Comparison of ENCODE assay signal across 8 cellular contexts in genomic region chr17:29390856-29391631, GRCh38. TPM values are rescaled to one million over a fixed set of nuclear protein-coding genes. Genes with fewer than 3 reads are reported as not detected.
DNase-seq lines count a peak whose midpoint lies in the region; ATAC-seq and TF ChIP-seq lines count a peak whose summit lies in the region.

No MANE protein-coding gene starts in this region.

- H3K4me1 Mint-ChIP-seq in HFFc6 (ENCODE audit: low read depth): peaks cover 41% of the 10 kb centered on the region

- ATAC-seq in psoas muscle (peak; percentile 20 to 36 (median 28)), HG02870 (IDR thresholded peaks at IDR 0.05; ENCODE audit: unreplicated experiment) (no peak)

- H3K27ac ChIP-seq in adrenal gland (peak overlapping the region in 4 of 5 donors; percentile 92 to 97 (median 93)), psoas muscle (peak overlapping the region; percentile 99)

- H3K9me3 ChIP-seq in adrenal gland (replicated peaks in 1 of 3): no peaks in the 10 kb centered on the region
- H3K9me3 ChIP-seq in psoas muscle: no peaks in the 10 kb centered on the region

- H3K27me3 Mint-ChIP-seq in HFFc6 (ENCODE audit: insufficient read depth): no peaks in the 10 kb centered on the region; the same call in 1 of the 2 replicates

- in situ Hi-C loops in G401 (cut with HindIII; ENCODE audit: low sequenced_read_pairs): no loop called here

- no peak for TF ChIP-seq CTCF in HFFc6 (IDR thresholded peaks at IDR 0.05)
- TF ChIP-seq CTCF in adrenal gland (IDR thresholded peaks at IDR 0.05): no peak
- TF ChIP-seq CTCF in psoas muscle (IDR thresholded peaks at IDR 0.05): no peak

- no peak for TF ChIP-seq POLR2A in adrenal gland (IDR thresholded peaks at IDR 0.05)

- no peaks in the 10 kb centered on the region for H3K36me3 ChIP-seq in adrenal gland (replicated peaks in 1 of 2)
- no peaks in the 10 kb centered on the region for H3K36me3 ChIP-seq in psoas muscle (ENCODE audit: insufficient read depth in 1 of 2, low read depth in 1 of 2)

- H3K4me1 ChIP-seq in adrenal gland (replicated peaks in 1 of 2) (peaks cover 18 to 31% of the 10 kb centered on the region in 2 donors), psoas muscle (peaks cover 44% of the 10 kb centered on the region)

- 0 to 2% (median 1%) methylated on average over 10 to 28 of the region's 28 CpGs for WGBS in adrenal gland, 4 donors
- 1 to 2% (median 1%) methylated on average over 18 to 28 of the region's 28 CpGs for WGBS in psoas muscle, 3 donors

- H3K27ac Mint-ChIP-seq in HFFc6: peak overlapping the region; percentile 87

- H3K4me3 Mint-ChIP-seq in HFFc6: peak overlapping the region; percentile 98

- H3K4me3 ChIP-seq in adrenal gland: peak overlapping the region in 3 of 4 donors; percentile 49 to 92 (median 82)
- peak overlapping the region; percentile 99 for H3K4me3 ChIP-seq in psoas muscle

- peaks cover 13% of the 10 kb centered on the region for H3K36me3 Mint-ChIP-seq in HFFc6 (ENCODE audit: low read depth)

- H3K27me3 ChIP-seq in adrenal gland (no peaks in the 10 kb centered on the region), psoas muscle (ENCODE audit: insufficient read depth in 3 of 3, low read length in 2 of 3) (no peaks in the 10 kb centered on the region)

- intact Hi-C loops in adrenal gland (cut with DNase I) (no loop called here), psoas muscle (cut with DNase I) (loop anchor here in 1 of 2 donors (10.0 kb wide), 1 partner anchor 64 kb away; no protein-coding TSS in a partner anchor)

- DNase-seq in G401 (ENCODE audit: low spot score) (peak; percentile 55), HFFc6 (no peak), NOMO-1 treated with dmso at 0.1 percent for 144 hours (lab: John Stamatoyannopoulos, UW; ENCODE audit: unreplicated experiment) (peak; percentile 20), adrenal gland (peak in 5 of 7 donors; percentile 9 to 53 (median 30)), hepatic stellate cell (ENCODE audit: low spot score) (peak; percentile 32), psoas muscle (peak in 1 of 2 donors; percentile 55), NCI-H226 (no peak)

- H3K9me3 Mint-ChIP-seq in HFFc6: no peaks in the 10 kb centered on the region

RNA-seq across cellular contexts. Expression of gene TAOK1, which starts 0.9 kb away (rescaled TPM):
- 31.1 and 38.5 TPM in 2 replicates for total RNA-seq in G401 (2014; rRNA removed; shearing (Covaris generic))
- 10 to 100 TPM; 72.0 to 82.6 (median 75.1) TPM for total RNA-seq in HFFc6 (2021; fragmentation: NEBNext Ultra II Directional; extraction: Animal tissue kit (Norgen Biotek cat#: 25700))
- total RNA-seq in adrenal gland (10 to 100 TPM; 31.5 to 66.3 (median 57.5) TPM), psoas muscle (10 to 100 TPM; 42.5 to 49.8 (median 46.5) TPM)
- polyA plus RNA-seq in adrenal gland (10 to 100 TPM in 1 of 3 donors, 1 to 10 TPM in 2; 6.4 to 25.9 (median 9.7) TPM), psoas muscle (10 to 100 TPM in 2 of 3 donors, 1 to 10 TPM in 1; 6.3 to 23.0 (median 11.2) TPM)

Comparison
In these comparisons a context has a peak if more than half of its experiments do, and no peak if none do; other contexts are left out.
1. DNase-seq: peak in G401 (single experiment), NOMO-1 treated with dmso at 0.1 percent for 144 hours (single experiment), adrenal gland (5 of 7) and hepatic stellate cell (single experiment); none in HFFc6 (single experiment) and NCI-H226 (single experiment).